ENCODE assay signal across 28 cellular contexts in the genomic region with DNA sequence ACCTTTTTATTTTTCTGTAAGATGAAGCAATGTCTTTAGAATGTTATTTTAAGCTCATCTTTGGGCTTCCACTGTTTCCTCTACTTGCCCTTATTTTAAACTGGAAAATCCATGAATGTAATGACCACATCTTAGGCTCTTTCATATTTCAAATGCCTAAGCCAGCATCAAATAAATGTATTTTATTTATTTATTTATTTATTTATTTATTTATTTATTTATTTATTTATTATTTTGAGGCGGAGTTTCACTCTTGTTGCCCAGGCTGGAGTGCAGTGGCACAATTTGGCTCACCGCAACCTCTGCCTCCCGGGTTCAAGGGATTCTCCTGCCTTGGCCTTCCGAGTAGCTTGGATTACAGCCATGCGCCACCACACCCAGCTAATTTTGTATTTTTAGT.
"Had no signal": no experiment of that assay in that cellular context is flagged by ENCODE, and none has a peak within 500 bp of the region (broad histone marks: within the 10 kb centered on the region; RNA-seq: fewer than 3 reads in every experiment).

No MANE protein-coding gene starts in this region.

- H3K27me3 Mint-ChIP-seq: naive thymus-derived CD4-positive, alpha-beta T cell; progenitor cell of endocrine pancreas; stimulated activated naive CD8-positive, alpha-beta T cell treated with anti-CD3 and anti-CD28 coated beads, Interleukin-15, amount 100 ng/mL, for 72 hours; type B pancreatic cell had no signal

- H3K36me3 ChIP-seq: neural progenitor cell, ovary, right lobe of liver, sigmoid colon, suprapubic skin, tibial artery, transverse colon, upper lobe of right lung, vagina had no signal

- H3K9me3 Mint-ChIP-seq: natural killer cell; nephron; neural progenitor cell; stimulated activated effector memory CD8-positive, alpha-beta T cell treated with anti-CD3 and anti-CD28 coated beads, Interleukin-12 subunit alpha, Interleukin-12 subunit beta, amount 100 ng/mL, for 72 hours; stimulated activated naive CD8-positive, alpha-beta T cell treated with anti-CD3 and anti-CD28 coated beads, Interleukin-15, amount 100 ng/mL, for 72 hours; type B pancreatic cell had no signal

- H3K4me1 ChIP-seq: neural progenitor cell, parathyroid adenoma, right lobe of liver, sigmoid colon, suprapubic skin, testis, upper lobe of right lung had no signal

- H3K4me2 ChIP-seq: neural progenitor cell had no signal

- DNase-seq: naive thymus-derived CD4-positive, alpha-beta T cell; natural killer cell; occipital lobe; ovary; psoas muscle; right cardiac atrium; right lobe of liver; sigmoid colon; small intestine; stimulated activated CD4-positive, alpha-beta T cell treated with anti-CD3 and anti-CD28 coated beads, Interleukin-15, amount 100 ng/mL, for 24 hours; stimulated activated CD4-positive, alpha-beta T cell treated with anti-CD3 and anti-CD28 coated beads, Interleukin-2, amount 100 ng/mL, for 24 hours; stimulated activated CD4-positive, alpha-beta T cell treated with anti-CD3 and anti-CD28 coated beads, Interleukin-2, amount 100 ng/mL, for 48 hours; stimulated activated CD4-positive, alpha-beta T cell treated with anti-CD3 and anti-CD28 coated beads, Interleukin-4, amount 100 ng/mL, for 24 hours; stimulated activated naive CD4-positive, alpha-beta T cell; stimulated activated naive CD8-positive, alpha-beta T cell treated with anti-CD3 and anti-CD28 coated beads, Interleukin-15, amount 100 ng/mL, for 72 hours; stimulated activated naive CD8-positive, alpha-beta T cell treated with anti-CD3 and anti-CD28 coated beads, Interleukin-15, Interleukin-2, amounts not matched to agents 100 U/mL and 50 U/mL, for 24 hours; testis; tibial artery; transverse colon; upper lobe of right lung had no signal

- H3K4me1 Mint-ChIP-seq: naive thymus-derived CD4-positive, alpha-beta T cell; neural progenitor cell; stimulated activated naive CD8-positive, alpha-beta T cell treated with anti-CD3 and anti-CD28 coated beads, Interleukin-15, amount 100 ng/mL, for 72 hours had no signal

- H3K9me3 ChIP-seq: ovary, psoas muscle, right lobe of liver, sigmoid colon, suprapubic skin, testis, tibial artery, transverse colon, upper lobe of right lung, vagina had no signal

- ATAC-seq: naive thymus-derived CD4-positive, alpha-beta T cell; natural killer cell; psoas muscle; right cardiac atrium; right lobe of liver; stimulated activated effector memory CD8-positive, alpha-beta T cell treated with anti-CD3 and anti-CD28 coated beads, Interleukin-12 subunit alpha, Interleukin-12 subunit beta, amount 100 ng/mL, for 72 hours; stimulated activated naive CD8-positive, alpha-beta T cell treated with anti-CD3 and anti-CD28 coated beads, Interleukin-15, amount 100 ng/mL, for 72 hours; stimulated activated naive CD8-positive, alpha-beta T cell treated with anti-CD3 and anti-CD28 coated beads, Interleukin-15, Interleukin-2, amounts not matched to agents 100 U/mL and 50 U/mL, for 24 hours; upper lobe of right lung had no signal

- H3K4me3 Mint-ChIP-seq: naive thymus-derived CD4-positive, alpha-beta T cell; natural killer cell; nephron; neural progenitor cell; stimulated activated effector memory CD8-positive, alpha-beta T cell treated with anti-CD3 and anti-CD28 coated beads, Interleukin-12 subunit alpha, Interleukin-12 subunit beta, amount 100 ng/mL, for 72 hours; stimulated activated naive CD8-positive, alpha-beta T cell treated with anti-CD3 and anti-CD28 coated beads, Interleukin-15, amount 100 ng/mL, for 72 hours; type B pancreatic cell had no signal

- H3K36me3 Mint-ChIP-seq: naive thymus-derived CD4-positive, alpha-beta T cell; natural killer cell; neural progenitor cell; stimulated activated effector memory CD8-positive, alpha-beta T cell treated with anti-CD3 and anti-CD28 coated beads, Interleukin-12 subunit alpha, Interleukin-12 subunit beta, amount 100 ng/mL, for 72 hours; type B pancreatic cell had no signal

- H3K27ac ChIP-seq: neural progenitor cell, ovary, parathyroid adenoma, psoas muscle, right lobe of liver, sigmoid colon, suprapubic skin, testis, tibial artery, transverse colon, upper lobe of right lung, vagina had no signal

- H3K4me3 ChIP-seq: neural progenitor cell, ovary, psoas muscle, right lobe of liver, sigmoid colon, suprapubic skin, testis, tibial artery, transverse colon, upper lobe of right lung, vagina had no signal

- FAIRE-seq: small intestine had no signal

- H3K27me3 ChIP-seq: neural progenitor cell, ovary, right lobe of liver, sigmoid colon, suprapubic skin, testis, tibial artery, transverse colon, upper lobe of right lung, vagina had no signal

- H3K27ac Mint-ChIP-seq: naive thymus-derived CD4-positive, alpha-beta T cell; natural killer cell; nephron; neural progenitor cell; stimulated activated effector memory CD8-positive, alpha-beta T cell treated with anti-CD3 and anti-CD28 coated beads, Interleukin-12 subunit alpha, Interleukin-12 subunit beta, amount 100 ng/mL, for 72 hours; stimulated activated naive CD8-positive, alpha-beta T cell treated with anti-CD3 and anti-CD28 coated beads, Interleukin-15, amount 100 ng/mL, for 72 hours; type B pancreatic cell had no signal
